Comparison of ENCODE assay signal across 10 cellular contexts in genomic region chr10:89741126-89741762, GRCh38.
"Had no signal": no experiment of that assay in that cellular context is flagged by ENCODE, and none has a peak within 500 bp of the region (broad histone marks: within the 10 kb centered on the region; RNA-seq: fewer than 3 reads in every experiment).

No MANE protein-coding gene starts in this region.

- DNase-seq: activated CD4-positive, alpha-beta T cell treated with anti-CD3 and anti-CD28 coated beads, Interleukin-2, amount 10 ng/mL, durations not matched to agents 7 days and 5 days; activated CD8-positive, alpha-beta memory T cell treated with anti-CD3 and anti-CD28 coated beads for 24 hours; activated naive CD4-positive, alpha-beta T cell treated with anti-CD3 and anti-CD28 coated beads for 36 hours; foreskin keratinocyte; left colon; naive thymus-derived CD4-positive, alpha-beta T cell; posterior cingulate gyrus had no signal

- H3K9me3 ChIP-seq: neutrophil had no signal

- H3K27ac ChIP-seq: cardiac muscle cell, foreskin keratinocyte, neutrophil, skin epidermis had no signal

- H3K27ac Mint-ChIP-seq: activated CD4-positive, alpha-beta T cell treated with anti-CD3 and anti-CD28 coated beads, Interleukin-2, amount 10 ng/mL, durations not matched to agents 7 days and 5 days; activated naive CD4-positive, alpha-beta T cell treated with anti-CD3 and anti-CD28 coated beads for 36 hours had no signal

- H3K27me3 Mint-ChIP-seq: activated CD4-positive, alpha-beta T cell treated with anti-CD3 and anti-CD28 coated beads, Interleukin-2, amount 10 ng/mL, durations not matched to agents 7 days and 5 days; naive thymus-derived CD4-positive, alpha-beta T cell had no signal

- ATAC-seq: foreskin keratinocyte; left colon; naive thymus-derived CD4-positive, alpha-beta T cell had no signal

- H3K4me3 ChIP-seq: cardiac muscle cell, skin epidermis had no signal

- H3K4me3 Mint-ChIP-seq: activated CD4-positive, alpha-beta T cell treated with anti-CD3 and anti-CD28 coated beads, Interleukin-2, amount 10 ng/mL, durations not matched to agents 7 days and 5 days; activated naive CD4-positive, alpha-beta T cell treated with anti-CD3 and anti-CD28 coated beads for 36 hours had no signal

- H3K9me3 Mint-ChIP-seq: activated CD4-positive, alpha-beta T cell treated with anti-CD3 and anti-CD28 coated beads, Interleukin-2, amount 10 ng/mL, durations not matched to agents 7 days and 5 days; activated naive CD4-positive, alpha-beta T cell treated with anti-CD3 and anti-CD28 coated beads for 36 hours; naive thymus-derived CD4-positive, alpha-beta T cell had no signal

- H3K4me1 ChIP-seq: foreskin keratinocyte had no signal

- H3K27me3 ChIP-seq: cardiac muscle cell, foreskin keratinocyte, neutrophil had no signal
